Comparison of ENCODE assay signal across 21 cellular contexts in genomic region chr4:48193921-48194320, GRCh38.
"Had no signal": no experiment of that assay in that cellular context is flagged by ENCODE, and none has a peak within 500 bp of the region (broad histone marks: within the 10 kb centered on the region; RNA-seq: fewer than 3 reads in every experiment).

No MANE protein-coding gene starts in this region.

- H3K27me3 ChIP-seq: gastroesophageal sphincter, neutrophil, ovary, spleen, upper lobe of right lung had no signal

- H3K4me3 ChIP-seq: gastroesophageal sphincter, ovary, prostate gland, spleen, upper lobe of right lung had no signal

- H3K4me1 ChIP-seq: prostate gland had no signal

- FAIRE-seq: bronchial epithelial cell had no signal

- H3K27ac ChIP-seq: gastroesophageal sphincter, ovary, prostate gland, spleen, upper lobe of right lung had no signal

- H3K4me1 Mint-ChIP-seq: activated naive CD4-positive, alpha-beta T cell treated with anti-CD3 and anti-CD28 coated beads, Interleukin-2, amount 10 ng/mL, durations not matched to agents 7 days and 5 days; endodermal cell; nephron had no signal

- H3K27ac Mint-ChIP-seq: activated CD4-positive, alpha-beta memory T cell treated with anti-CD3 and anti-CD28 coated beads for 36 hours; activated naive CD4-positive, alpha-beta T cell treated with anti-CD3 and anti-CD28 coated beads, Interleukin-2, amount 10 ng/mL, durations not matched to agents 7 days and 5 days; activated T-cell treated with anti-CD3 and anti-CD28 coated beads, Interleukin-2, amount 50 U/mL, for 72 hours; endodermal cell; nephron had no signal

- ATAC-seq: activated T-cell treated with anti-CD3 and anti-CD28 coated beads, Interleukin-2, amount 50 U/mL, for 72 hours; gastroesophageal sphincter; left cardiac atrium; stimulated activated naive CD8-positive, alpha-beta T cell treated with anti-CD3 and anti-CD28 coated beads, Interleukin-15, Interleukin-2, amounts not matched to agents 100 U/mL and 50 U/mL, for 24 hours had no signal

- H3K36me3 ChIP-seq: gastroesophageal sphincter, neutrophil, ovary, prostate gland, spleen, upper lobe of right lung had no signal

- H3K4me3 Mint-ChIP-seq: activated CD4-positive, alpha-beta memory T cell treated with anti-CD3 and anti-CD28 coated beads for 36 hours; activated naive CD4-positive, alpha-beta T cell treated with anti-CD3 and anti-CD28 coated beads, Interleukin-2, amount 10 ng/mL, durations not matched to agents 7 days and 5 days; activated T-cell treated with anti-CD3 and anti-CD28 coated beads, Interleukin-2, amount 50 U/mL, for 72 hours; endodermal cell; nephron had no signal

- H3K27me3 Mint-ChIP-seq: activated CD4-positive, alpha-beta memory T cell treated with anti-CD3 and anti-CD28 coated beads for 36 hours; activated naive CD4-positive, alpha-beta T cell treated with anti-CD3 and anti-CD28 coated beads, Interleukin-2, amount 10 ng/mL, durations not matched to agents 7 days and 5 days had no signal

- H3K9me3 Mint-ChIP-seq: activated CD4-positive, alpha-beta memory T cell treated with anti-CD3 and anti-CD28 coated beads for 36 hours; activated naive CD4-positive, alpha-beta T cell treated with anti-CD3 and anti-CD28 coated beads, Interleukin-2, amount 10 ng/mL, durations not matched to agents 7 days and 5 days; activated T-cell treated with anti-CD3 and anti-CD28 coated beads, Interleukin-2, amount 50 U/mL, for 72 hours; endodermal cell; nephron had no signal

- H3K36me3 Mint-ChIP-seq: activated CD4-positive, alpha-beta memory T cell treated with anti-CD3 and anti-CD28 coated beads for 36 hours; activated naive CD4-positive, alpha-beta T cell treated with anti-CD3 and anti-CD28 coated beads, Interleukin-2, amount 10 ng/mL, durations not matched to agents 7 days and 5 days had no signal

- H3K9me3 ChIP-seq: gastroesophageal sphincter, neutrophil, ovary, prostate gland, spleen, upper lobe of right lung had no signal

- DNase-seq: activated CD4-positive, alpha-beta memory T cell treated with anti-CD3 and anti-CD28 coated beads for 36 hours; activated CD4-positive, alpha-beta T cell treated with anti-CD3 and anti-CD28 coated beads for 4 hours; activated effector memory CD4-positive, alpha-beta T cell treated with anti-CD3 and anti-CD28 coated beads, Interleukin-2, amount 50 U/mL, for 16 hours; activated naive CD4-positive, alpha-beta T cell treated with anti-CD3 and anti-CD28 coated beads, Interleukin-2, amount 10 ng/mL, durations not matched to agents 7 days and 5 days; activated T-cell treated with anti-CD3 and anti-CD28 coated beads, Interleukin-2, amount 50 U/mL, for 72 hours; amygdala; cortex of kidney; endodermal cell; head of caudate nucleus; hypothalamus; left cardiac atrium; ovary; spleen; stimulated activated CD4-positive, alpha-beta T cell treated with anti-CD3 and anti-CD28 coated beads, Interleukin-4, amount 100 ng/mL, for 1 hour; stimulated activated naive CD8-positive, alpha-beta T cell treated with anti-CD3 and anti-CD28 coated beads, Interleukin-15, Interleukin-2, amounts not matched to agents 100 U/mL and 50 U/mL, for 24 hours; upper lobe of right lung had no signal
